10 cellular contexts compared by ENCODE assay signal in the genomic region with DNA sequence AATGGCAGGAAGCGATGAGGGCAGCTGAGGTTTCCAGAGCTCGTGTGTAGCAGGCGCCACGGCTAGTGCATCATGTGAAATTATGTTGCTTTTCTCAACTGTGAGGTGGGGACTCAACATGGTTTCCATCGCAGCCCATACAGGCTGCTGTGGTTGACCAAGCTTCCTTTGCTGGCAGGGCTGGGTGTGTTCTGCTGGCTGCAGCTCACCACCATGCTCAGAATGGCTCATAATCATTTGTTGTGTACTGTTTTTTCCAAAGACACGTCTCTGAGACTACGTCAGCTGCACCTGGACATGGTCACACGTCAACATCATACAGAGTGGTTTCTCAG. TPM values are rescaled to one million over a fixed set of nuclear protein-coding genes. Genes with fewer than 3 reads are reported as not detected.
DNase-seq lines count a peak whose midpoint lies in the region; ATAC-seq and TF ChIP-seq lines count a peak whose summit lies in the region.
"Had no signal": no experiment of that assay in that cellular context is flagged by ENCODE, and none has a peak within 500 bp of the region (broad histone marks: within the 10 kb centered on the region; RNA-seq: fewer than 3 reads in every experiment).

No MANE protein-coding gene starts in this region.

- H3K9me3 Mint-ChIP-seq in activated naive CD8-positive, alpha-beta T cell (ENCODE audit: low read depth): peaks cover under 1% of the 10 kb centered on the region
- H3K9me3 Mint-ChIP-seq in WTC11: peaks cover 3% of the 10 kb centered on the region

- H3K36me3 ChIP-seq in OCI-LY1 (ENCODE audit: insufficient read depth, low read length): no peaks in the 10 kb centered on the region
- H3K36me3 ChIP-seq: thoracic aorta had no signal

- H3F3A ChIP-seq in OCI-LY1 (ENCODE audit: insufficient read depth, low read length): no peaks in the 10 kb centered on the region

- POLR2A ChIA-PET in WTC11 (lab: Charles Lee): no interaction called here

- H3K4me2 ChIP-seq in OCI-LY1 (ENCODE audit: low read length): peak overlapping the region; percentile 7; the same call in 1 of the 2 replicates

- TF ChIP-seq CTCF in OCI-LY1 (IDR thresholded peaks at IDR 0.05; ENCODE audit: low read length): no peak
- TF ChIP-seq CTCF in WTC11 (IDR thresholded peaks at IDR 0.05): no peak

- peak overlapping the region; percentile 73 for H3K4me3 Mint-ChIP-seq in activated naive CD8-positive, alpha-beta T cell
- H3K4me3 Mint-ChIP-seq in WTC11: no peak overlapping the region

- H3K4me1 Mint-ChIP-seq in activated naive CD8-positive, alpha-beta T cell (ENCODE audit: low read depth): peaks cover 84% of the 10 kb centered on the region
- no peaks in the 10 kb centered on the region for H3K4me1 Mint-ChIP-seq in WTC11

- peak; percentile 66 to 85 for DNase-seq in stimulated activated CD8-positive, alpha-beta memory T cell treated with anti-CD3 and anti-CD28 coated beads, Interleukin-7, amount 100 ng/mL, for 48 hours (ENCODE audit: extremely low read depth in 1 of 2, low read depth in 1 of 2)
- DNase-seq in NCI-H2081 (lab: John Stamatoyannopoulos, UW) (no peak), NCI-H1092 treated with DMSO at 0.1 percent for 48 hours (lab: John Stamatoyannopoulos, UW) (no peak), WTC11 (ENCODE audit: low spot score) (no peak)
- DNase-seq: IMR-90 had no signal

- H3K79me2 ChIP-seq in OCI-LY1 (ENCODE audit: insufficient read depth, low read length): no peaks in the 10 kb centered on the region

- CTCF ChIA-PET in WTC11 (lab: Charles Lee): interaction anchor here (1.5 kb wide), 1 partner anchor 78 kb away, joined by 3 read pairs; no protein-coding TSS in a partner anchor

- peak overlapping the region; percentile 97 for H3K27ac Mint-ChIP-seq in activated naive CD8-positive, alpha-beta T cell
- no peak overlapping the region for H3K27ac Mint-ChIP-seq in WTC11

- H3K27me3 Mint-ChIP-seq in activated naive CD8-positive, alpha-beta T cell: no peaks in the 10 kb centered on the region
- no peaks in the 10 kb centered on the region; the same call in 1 of the 2 replicates for H3K27me3 Mint-ChIP-seq in WTC11 (ENCODE audit: low read depth)

- peaks cover 64% of the 10 kb centered on the region for H3K4me1 ChIP-seq in OCI-LY1 (ENCODE audit: insufficient read depth, low read length, severe bottlenecking)

- no peaks in the 10 kb centered on the region for H3K27me3 ChIP-seq in OCI-LY1 (ENCODE audit: insufficient read depth, low read length)

- ATAC-seq in GM18861 (IDR thresholded peaks at IDR 0.05; ENCODE audit: unreplicated experiment): peak; percentile 62
- peak; percentile 76 for ATAC-seq in HG02798 (IDR thresholded peaks at IDR 0.05; ENCODE audit: poor library complexity, unreplicated experiment)
- no peak for ATAC-seq in WTC11

- H3K36me3 Mint-ChIP-seq in activated naive CD8-positive, alpha-beta T cell: peaks cover 2% of the 10 kb centered on the region
- H3K36me3 Mint-ChIP-seq in WTC11: no peaks in the 10 kb centered on the region

- no peak overlapping the region; the same call in 1 of the 2 replicates for H3K9ac ChIP-seq in OCI-LY1 (ENCODE audit: low read length)

- no peaks in the 10 kb centered on the region for H3K9me2 ChIP-seq in OCI-LY1 (ENCODE audit: low read depth, low read length)

- H4K20me1 ChIP-seq in OCI-LY1 (ENCODE audit: insufficient read depth, low read length): no peaks in the 10 kb centered on the region

- peak overlapping the region; percentile 78 for H3K27ac ChIP-seq in OCI-LY1 (ENCODE audit: low read depth, low read length, poor library complexity, severe bottlenecking)
- H3K27ac ChIP-seq: thoracic aorta had no signal

- H3K9me3 ChIP-seq in OCI-LY1 (ENCODE audit: low read length): no peaks in the 10 kb centered on the region
- H3K9me3 ChIP-seq: thoracic aorta had no signal

- H2AFZ ChIP-seq in OCI-LY1 (ENCODE audit: low read length): no peak overlapping the region

- no peak overlapping the region for H3K4me3 ChIP-seq in OCI-LY1 (ENCODE audit: low read depth, low read length, poor library complexity, severe bottlenecking)
- H3K4me3 ChIP-seq: thoracic aorta had no signal

TF ChIP-seq in WTC11, 78 proteins besides CTCF, POLR2A, EP300 and RAD21 (continues in another document):
- TF ChIP-seq NFE2L1 (CRISPR knock-in tag; IDR thresholded peaks at IDR 0.05): no peak
- TF ChIP-seq, protein P1, sequence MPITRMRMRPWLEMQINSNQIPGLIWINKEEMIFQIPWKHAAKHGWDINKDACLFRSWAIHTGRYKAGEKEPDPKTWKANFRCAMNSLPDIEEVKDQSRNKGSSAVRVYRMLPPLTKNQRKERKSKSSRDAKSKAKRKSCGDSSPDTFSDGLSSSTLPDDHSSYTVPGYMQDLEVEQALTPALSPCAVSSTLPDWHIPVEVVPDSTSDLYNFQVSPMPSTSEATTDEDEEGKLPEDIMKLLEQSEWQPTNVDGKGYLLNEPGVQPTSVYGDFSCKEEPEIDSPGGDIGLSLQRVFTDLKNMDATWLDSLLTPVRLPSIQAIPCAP (CRISPR knock-in tag; IDR thresholded peaks at IDR 0.05): no peak
- TF ChIP-seq RORB (CRISPR knock-in tag; IDR thresholded peaks at IDR 0.05): no peak
- TF ChIP-seq MXD4 (CRISPR knock-in tag; IDR thresholded peaks at IDR 0.05; ENCODE audit: borderline replicate concordance): no peak
- no peak for TF ChIP-seq HMGXB4 (CRISPR knock-in tag; IDR thresholded peaks at IDR 0.05)
- TF ChIP-seq, protein P2, sequence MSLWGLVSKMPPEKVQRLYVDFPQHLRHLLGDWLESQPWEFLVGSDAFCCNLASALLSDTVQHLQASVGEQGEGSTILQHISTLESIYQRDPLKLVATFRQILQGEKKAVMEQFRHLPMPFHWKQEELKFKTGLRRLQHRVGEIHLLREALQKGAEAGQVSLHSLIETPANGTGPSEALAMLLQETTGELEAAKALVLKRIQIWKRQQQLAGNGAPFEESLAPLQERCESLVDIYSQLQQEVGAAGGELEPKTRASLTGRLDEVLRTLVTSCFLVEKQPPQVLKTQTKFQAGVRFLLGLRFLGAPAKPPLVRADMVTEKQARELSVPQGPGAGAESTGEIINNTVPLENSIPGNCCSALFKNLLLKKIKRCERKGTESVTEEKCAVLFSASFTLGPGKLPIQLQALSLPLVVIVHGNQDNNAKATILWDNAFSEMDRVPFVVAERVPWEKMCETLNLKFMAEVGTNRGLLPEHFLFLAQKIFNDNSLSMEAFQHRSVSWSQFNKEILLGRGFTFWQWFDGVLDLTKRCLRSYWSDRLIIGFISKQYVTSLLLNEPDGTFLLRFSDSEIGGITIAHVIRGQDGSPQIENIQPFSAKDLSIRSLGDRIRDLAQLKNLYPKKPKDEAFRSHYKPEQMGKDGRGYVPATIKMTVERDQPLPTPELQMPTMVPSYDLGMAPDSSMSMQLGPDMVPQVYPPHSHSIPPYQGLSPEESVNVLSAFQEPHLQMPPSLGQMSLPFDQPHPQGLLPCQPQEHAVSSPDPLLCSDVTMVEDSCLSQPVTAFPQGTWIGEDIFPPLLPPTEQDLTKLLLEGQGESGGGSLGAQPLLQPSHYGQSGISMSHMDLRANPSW (CRISPR knock-in tag; conservative IDR thresholded peaks at IDR 0.05; ENCODE audit: low read depth): no peak
- TF ChIP-seq IRF2 (CRISPR knock-in tag; IDR thresholded peaks at IDR 0.05; ENCODE audit: borderline replicate concordance, low read depth): no peak
- TF ChIP-seq, protein P3, sequence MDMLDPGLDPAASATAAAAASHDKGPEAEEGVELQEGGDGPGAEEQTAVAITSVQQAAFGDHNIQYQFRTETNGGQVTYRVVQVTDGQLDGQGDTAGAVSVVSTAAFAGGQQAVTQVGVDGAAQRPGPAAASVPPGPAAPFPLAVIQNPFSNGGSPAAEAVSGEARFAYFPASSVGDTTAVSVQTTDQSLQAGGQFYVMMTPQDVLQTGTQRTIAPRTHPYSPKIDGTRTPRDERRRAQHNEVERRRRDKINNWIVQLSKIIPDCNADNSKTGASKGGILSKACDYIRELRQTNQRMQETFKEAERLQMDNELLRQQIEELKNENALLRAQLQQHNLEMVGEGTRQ (CRISPR knock-in tag; IDR thresholded peaks at IDR 0.05): no peak
- no peak for TF ChIP-seq FOXJ3 (CRISPR knock-in tag; IDR thresholded peaks at IDR 0.05; ENCODE audit: borderline replicate concordance)
- no peak for TF ChIP-seq ZNF423 (CRISPR knock-in tag; IDR thresholded peaks at IDR 0.05)
- no peak for TF ChIP-seq NR2C2 (CRISPR knock-in tag; IDR thresholded peaks at IDR 0.05)
- no peak for TF ChIP-seq AR (CRISPR knock-in tag; IDR thresholded peaks at IDR 0.05)
- no peak for TF ChIP-seq SMAD4 (CRISPR knock-in tag; IDR thresholded peaks at IDR 0.05)

RNA-seq across cellular contexts. Expression of gene RASA3, which starts 16.1 kb away (rescaled TPM):
- 16.5 to 22.3 TPM (median 16.9 TPM) in 3 replicates for total RNA-seq in WTC11 (2021)

RNA-seq across cellular contexts. Expression of gene CFAP97D2, which starts 30.6 kb away (rescaled TPM):
- total RNA-seq in WTC11 (2021): not detected in 3 replicates
- total RNA-seq: IMR-90, thoracic aorta had no signal

Comparison
In these comparisons a context has a peak if more than half of its experiments do, and no peak if none do; other contexts are left out.
1. DNase-seq: peak in stimulated activated CD8-positive, alpha-beta memory T cell treated with anti-CD3 and anti-CD28 coated beads, Interleukin-7, amount 100 ng/mL, for 48 hours (2 of 2); none in NCI-H2081 (0 of 2), NCI-H1092 treated with DMSO at 0.1 percent for 48 hours (single experiment) and WTC11 (single experiment).